23 cellular contexts compared by ENCODE assay signal in genomic region chr10:77240959-77241358, GRCh38.
DNase-seq lines count a peak whose midpoint lies in the region; ATAC-seq, FAIRE-seq and TF ChIP-seq lines count a peak whose summit lies in the region.
"Had no signal": no experiment of that assay in that cellular context is flagged by ENCODE, and none has a peak within 500 bp of the region (broad histone marks: within the 10 kb centered on the region; RNA-seq: fewer than 3 reads in every experiment).

No MANE protein-coding gene starts in this region.

- peak overlapping the region; percentile 73 for H3K27ac Mint-ChIP-seq in HFFc6
- H3K27ac Mint-ChIP-seq: CD8-positive, alpha-beta memory T cell had no signal

- H3K36me3 ChIP-seq in muscle layer of duodenum (ENCODE audit: control insufficient read depth in 1 of 2, insufficient read depth in 2 of 2, low read length in 2 of 2) = no peaks in the 10 kb centered on the region
- H3K36me3 ChIP-seq in stomach smooth muscle (ENCODE audit: control insufficient read depth in 2 of 2, insufficient read depth in 2 of 2, low read length in 2 of 2) = no peaks in the 10 kb centered on the region
- H3K36me3 ChIP-seq: BLaER1, Peyer's patch, SJSA1 had no signal

- H3K4me3 ChIP-seq in muscle layer of duodenum (ENCODE audit: low read depth in 1 of 2, low read length in 2 of 2) = no peak overlapping the region
- H3K4me3 ChIP-seq in stomach smooth muscle (ENCODE audit: low read length in 2 of 2) = no peak overlapping the region
- H3K4me3 ChIP-seq: BLaER1, Peyer's patch, SJSA1 had no signal

- no peaks in the 10 kb centered on the region for H3K36me3 Mint-ChIP-seq in HFFc6 (ENCODE audit: low read depth)
- H3K36me3 Mint-ChIP-seq: CD8-positive, alpha-beta memory T cell had no signal

- H3K9ac ChIP-seq in stomach smooth muscle (ENCODE audit: low read length in 2 of 2) = peak overlapping the region; percentile 42 to 64
- H3K9ac ChIP-seq: BLaER1 had no signal

- H3K27ac ChIP-seq in muscle layer of duodenum (ENCODE audit: low read length) = peak overlapping the region; percentile 89
- H3K27ac ChIP-seq in stomach smooth muscle (ENCODE audit: low read length) = peak overlapping the region; percentile 85
- H3K27ac ChIP-seq: BLaER1, SJSA1 had no signal

- H3K27me3 Mint-ChIP-seq in HFFc6 (ENCODE audit: insufficient read depth) = no peaks in the 10 kb centered on the region

- no peak for ATAC-seq in left cardiac atrium

- H3K9me3 ChIP-seq in muscle layer of duodenum (ENCODE audit: control insufficient read depth in 1 of 2, low read length in 2 of 2) (no peaks in the 10 kb centered on the region), stomach smooth muscle (ENCODE audit: control insufficient read depth in 2 of 2, low read length in 2 of 2) (no peaks in the 10 kb centered on the region)
- H3K9me3 ChIP-seq: BLaER1, Peyer's patch, SJSA1 had no signal

- peaks cover 85% of the 10 kb centered on the region for H3K4me1 Mint-ChIP-seq in HFFc6 (ENCODE audit: low read depth)
- H3K4me1 Mint-ChIP-seq: CD8-positive, alpha-beta memory T cell had no signal

- DNase-seq in HFFc6 = no peak
- DNase-seq in NCI-H1092 (lab: John Stamatoyannopoulos, UW) = no peak
- DNase-seq in left cardiac atrium = no peak
- no peak for DNase-seq in NOMO-1 treated with dmso at 0.1 percent for 144 hours (lab: John Stamatoyannopoulos, UW; ENCODE audit: unreplicated experiment)
- DNase-seq in germinal center (ENCODE audit: low spot score) = no peak
- DNase-seq: CD8-positive, alpha-beta memory T cell; DMS53; EL; KG1; MV-4-11; NCI-H187; NCI-H2107; NCI-H2227 treated with DMSO at 0.1 percent for 48 hours; NCI-H524; Peyer's patch had no signal

- H3K9me3 Mint-ChIP-seq in HFFc6 = no peaks in the 10 kb centered on the region
- H3K9me3 Mint-ChIP-seq: CD8-positive, alpha-beta memory T cell had no signal

- peak; percentile 53 for FAIRE-seq in endometrium (lab: Jason Lieb, UNC)
- FAIRE-seq: GM12892, GM18507, H1 had no signal

- H3K27me3 ChIP-seq in muscle layer of duodenum (ENCODE audit: low read depth, low read length) (no peaks in the 10 kb centered on the region), stomach smooth muscle (ENCODE audit: control insufficient read depth in 1 of 2, insufficient read depth in 2 of 2, low read length in 2 of 2) (no peaks in the 10 kb centered on the region)
- H3K27me3 ChIP-seq: BLaER1, Peyer's patch, SJSA1 had no signal

- intact Hi-C loops in left cardiac atrium (cut with DNase I) = no loop called here

- H3K4me3 Mint-ChIP-seq in HFFc6 = peak overlapping the region; percentile 23; the same call in 1 of the 2 replicates
- H3K4me3 Mint-ChIP-seq: CD8-positive, alpha-beta memory T cell had no signal

- TF ChIP-seq CTCF in HFFc6 (IDR thresholded peaks at IDR 0.05) = no peak

- H3K4me1 ChIP-seq in muscle layer of duodenum (ENCODE audit: control insufficient read depth in 1 of 2, insufficient read depth in 2 of 2, low read length in 2 of 2) (peaks cover 0 to 5% of the 10 kb centered on the region in 2 donors), stomach smooth muscle (ENCODE audit: control insufficient read depth, insufficient read depth, low read length) (peaks cover 73% of the 10 kb centered on the region)
